ENCODE assay signal across 8 cellular contexts in the genomic region with DNA sequence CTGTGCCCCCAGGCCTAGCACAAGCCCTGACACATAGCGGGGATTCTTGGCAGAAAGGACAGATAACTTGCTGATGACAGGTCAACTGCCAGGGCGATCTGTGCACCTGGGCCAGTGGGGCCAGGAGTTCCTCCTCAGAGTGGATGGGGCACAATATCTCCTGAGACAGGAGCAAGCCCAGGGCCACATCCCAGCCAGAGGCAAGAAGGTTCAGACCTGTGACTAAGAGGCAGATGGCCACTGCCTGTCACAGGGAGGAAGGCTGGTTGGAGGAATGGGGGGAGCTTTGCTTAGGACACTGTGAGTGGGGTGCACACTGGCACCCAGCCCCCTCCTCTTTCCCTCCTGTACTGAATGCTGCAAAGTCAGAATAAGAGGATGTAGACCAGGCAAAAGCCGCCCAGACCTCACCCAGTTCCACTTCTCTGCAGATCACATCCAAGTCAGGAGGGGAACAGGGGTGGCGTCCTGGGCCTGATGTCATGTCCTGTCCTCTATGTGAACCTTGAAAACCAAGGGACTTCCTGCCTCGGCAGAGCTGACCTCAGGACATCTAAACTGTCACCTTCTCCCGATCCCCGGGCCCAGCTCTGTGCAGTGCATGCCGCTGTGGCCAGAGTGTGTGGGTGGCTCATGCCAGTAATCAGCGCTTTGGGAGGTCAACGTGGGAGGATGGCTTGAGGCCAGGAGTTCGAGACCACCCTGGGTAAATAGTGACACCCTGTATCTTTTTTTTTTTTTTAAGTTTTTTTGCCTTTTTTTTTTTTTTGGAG. TPM values are rescaled to one million over a fixed set of nuclear protein-coding genes. Genes with fewer than 3 reads are reported as not detected.
DNase-seq lines count a peak whose midpoint lies in the region; ATAC-seq and TF ChIP-seq lines count a peak whose summit lies in the region.

No MANE protein-coding gene starts in this region.

- H3K36me3 Mint-ChIP-seq in activated T-cell treated with anti-CD3 and anti-CD28 coated beads, Interleukin-2, amount 50 U/mL, for 72 hours (ENCODE audit: insufficient read depth in 2 of 2) = peaks cover 1 to 2% of the 10 kb centered on the region in 2 donors

- H3K4me3 Mint-ChIP-seq in activated T-cell treated with anti-CD3 and anti-CD28 coated beads, Interleukin-2, amount 50 U/mL, for 72 hours = peak overlapping the region; percentile 85

- H3K4me3 ChIP-seq in NT2/D1 (ENCODE audit: insufficient read length, low read depth) (peak overlapping the region; percentile 88), cardiac muscle cell (peak overlapping the region; percentile 78)

- H3K27me3 ChIP-seq in NT2/D1 (ENCODE audit: insufficient read depth, insufficient read length) = no peaks in the 10 kb centered on the region
- no peaks in the 10 kb centered on the region for H3K27me3 ChIP-seq in cardiac muscle cell

- peaks cover 11% of the 10 kb centered on the region for H3K4me1 ChIP-seq in NT2/D1 (ENCODE audit: insufficient read depth, insufficient read length)
- H3K4me1 ChIP-seq in cardiac muscle cell (ENCODE audit: low read depth) = peaks cover 7% of the 10 kb centered on the region

- TF ChIP-seq CTCF in cardiac muscle cell (IDR thresholded peaks at IDR 0.05; ENCODE audit: low read depth, low read length) = no peak

- peak overlapping the region; percentile 98 for H3K9ac ChIP-seq in NT2/D1 (ENCODE audit: insufficient read length, low read depth)

- H3K27ac Mint-ChIP-seq in activated T-cell treated with anti-CD3 and anti-CD28 coated beads, Interleukin-2, amount 50 U/mL, for 72 hours = peak overlapping the region; percentile 70

- peaks cover 10% of the 10 kb centered on the region for H3K4me1 Mint-ChIP-seq in activated T-cell treated with anti-CD3 and anti-CD28 coated beads, Interleukin-2, amount 50 U/mL, for 72 hours (ENCODE audit: low read depth)

- H3K36me3 ChIP-seq in NT2/D1 (ENCODE audit: insufficient read depth, insufficient read length, low read length) = peaks cover 43% of the 10 kb centered on the region
- H3K36me3 ChIP-seq in cardiac muscle cell = peaks cover 4% of the 10 kb centered on the region

- H3K9me3 ChIP-seq in NT2/D1 (ENCODE audit: insufficient read depth, low read length) (no peaks in the 10 kb centered on the region), cardiac muscle cell (ENCODE audit: low read depth) (no peaks in the 10 kb centered on the region)

- H3K9me3 Mint-ChIP-seq in activated T-cell treated with anti-CD3 and anti-CD28 coated beads, Interleukin-2, amount 50 U/mL, for 72 hours = no peaks in the 10 kb centered on the region

- no peaks in the 10 kb centered on the region for H3K27me3 Mint-ChIP-seq in activated T-cell treated with anti-CD3 and anti-CD28 coated beads, Interleukin-2, amount 50 U/mL, for 72 hours (ENCODE audit: low read depth)

- no peak overlapping the region for H3K27ac ChIP-seq in cardiac muscle cell

- DNase-seq in NT2/D1 (ENCODE audit: low read depth, low spot score) = no peak
- DNase-seq in activated T-cell treated with anti-CD3 and anti-CD28 coated beads, Interleukin-2, amount 50 U/mL, for 72 hours = peak; percentile 49 to 67
- peak; percentile 4 to 11 for DNase-seq in cardiac muscle cell (ENCODE audit: low read depth in 1 of 2, low spot score in 1 of 2)
- DNase-seq in sciatic nerve (ENCODE audit: low spot score) = peak; percentile 66
- DNase-seq in DMS79 (lab: John Stamatoyannopoulos, UW) = no peak
- no peak for DNase-seq in NCI-H524 (lab: John Stamatoyannopoulos, UW)

- peak; percentile 87 for ATAC-seq in GM18508 (IDR thresholded peaks at IDR 0.05; ENCODE audit: insufficient read depth, unreplicated experiment)
- ATAC-seq in HG02678 (IDR thresholded peaks at IDR 0.05; ENCODE audit: unreplicated experiment) = peak; percentile 69
- peak; percentile 54 to 79 for ATAC-seq in activated T-cell treated with anti-CD3 and anti-CD28 coated beads, Interleukin-2, amount 50 U/mL, for 72 hours (replicated peaks in 1 of 2)
- ATAC-seq in sciatic nerve = peak; percentile 49

- intact Hi-C loops in sciatic nerve (cut with DNase I) = no loop called here

RNA-seq across cellular contexts. Expression of a gene that starts 1.3 kb away (rescaled TPM):
- 10 to 100 TPM; 51.7 to 52.9 TPM for total RNA-seq in activated T-cell treated with anti-CD3 and anti-CD28 coated beads, Interleukin-2, amount 50 U/mL, for 72 hours
- 27.7 and 33.8 TPM in 2 replicates for total RNA-seq in cardiac muscle cell
- polyA plus RNA-seq in cardiac muscle cell = 54.6 and 60.0 TPM in 2 replicates
- total RNA-seq in sciatic nerve = 46.6 TPM

Comparison
In these comparisons a context has a peak if more than half of its experiments do, and no peak if none do; other contexts are left out.
1. DNase-seq: peak in activated T-cell treated with anti-CD3 and anti-CD28 coated beads, Interleukin-2, amount 50 U/mL, for 72 hours (2 of 2), cardiac muscle cell (2 of 2) and sciatic nerve (single experiment); none in NT2/D1 (single experiment), DMS79 (single experiment) and NCI-H524 (0 of 2).
2. Peak in every context shown above with its lines, with median percentiles within 50 percentile points of each other: ATAC-seq.